Comparison of ENCODE assay signal across 1 cellular context in genomic region chr5:97839338-97840081, GRCh38.
TF ChIP-seq lines count a peak whose summit lies in the region.

No MANE protein-coding gene starts in this region.

TF ChIP-seq in IMR-90, 13 proteins besides CTCF, POLR2A, EP300 and RAD21:
- no peak for TF ChIP-seq ELK1 (IDR thresholded peaks at IDR 0.05; ENCODE audit: borderline replicate concordance, low read depth, low read length)
- TF ChIP-seq CEBPB (IDR thresholded peaks at IDR 0.05; ENCODE audit: low read depth, low read length), result 0 out of 2 replicates have a peak, but pooled peaks have one; percentile 3
- no peak for TF ChIP-seq RCOR1 (IDR thresholded peaks at IDR 0.05; ENCODE audit: insufficient replicate concordance, low read length)
